Comparison of ENCODE assay signal across 8 cellular contexts in genomic region chr18:79523738-79524180, GRCh38.
DNase-seq lines count a peak whose midpoint lies in the region; ATAC-seq, FAIRE-seq and TF ChIP-seq lines count a peak whose summit lies in the region.

No MANE protein-coding gene starts in this region.

- CTCF ChIA-PET in SK-N-SH (lab: Yijun Ruan, JAX) = interaction anchor here (0.6 to 1.5 kb wide), 2 partner anchors 76 to 143 kb away, joined by 3 to 6 read pairs; no protein-coding TSS in a partner anchor

- no peaks in the 10 kb centered on the region for H3K9me3 Mint-ChIP-seq in activated naive CD8-positive, alpha-beta T cell treated with anti-CD3 and anti-CD28 coated beads for 36 hours

- H3K9ac ChIP-seq in SK-N-SH = no peak overlapping the region

- no peaks in the 10 kb centered on the region for H3K79me2 ChIP-seq in SK-N-SH (ENCODE audit: insufficient read depth)

- no peaks in the 10 kb centered on the region for H3K36me3 ChIP-seq in SK-N-SH (replicated peaks in 1 of 2; ENCODE audit: control insufficient read depth in 1 of 2, insufficient read depth in 2 of 2, low read length in 1 of 2)

- POLR2A ChIA-PET in SK-N-SH (lab: Yijun Ruan, JAX) = no interaction called here

- H3K27me3 ChIP-seq in SK-N-SH (ENCODE audit: insufficient read depth) = peaks cover 72% of the 10 kb centered on the region

- no peak for FAIRE-seq in D721Med (lab: Jason Lieb, UNC)

- H3K9me3 ChIP-seq in SK-N-SH = no peaks in the 10 kb centered on the region

- ATAC-seq in GM18511 (IDR thresholded peaks at IDR 0.05; ENCODE audit: unreplicated experiment) = peak; percentile 72
- ATAC-seq in HG02852 (IDR thresholded peaks at IDR 0.05; ENCODE audit: unreplicated experiment) = peak; percentile 71

- DNase-seq in SKM-1 treated with dmso at 0.1 percent for 144 hours (lab: John Stamatoyannopoulos, UW; ENCODE audit: unreplicated experiment) (peak; percentile 43), NCI-H1092 treated with DMSO at 0.1 percent for 48 hours (lab: John Stamatoyannopoulos, UW) (no peak), SK-N-SH (no peak), D721Med (ENCODE audit: insufficient read length, low spot score) (no peak)
- peak; percentile 86 for DNase-seq in activated naive CD8-positive, alpha-beta T cell treated with anti-CD3 and anti-CD28 coated beads for 36 hours
- peak; percentile 53 to 89 for DNase-seq in stimulated activated CD4-positive, alpha-beta T cell treated with anti-CD3 and anti-CD28 coated beads, Interleukin-4, amount 100 ng/mL, for 4 hours

- peaks cover 7% of the 10 kb centered on the region; the same call in 1 of the 2 replicates for H4K20me1 ChIP-seq in SK-N-SH (ENCODE audit: insufficient read depth)

- no peak overlapping the region for H3K4me2 ChIP-seq in SK-N-SH

- no peaks in the 10 kb centered on the region for H3K4me1 ChIP-seq in SK-N-SH (ENCODE audit: control insufficient read depth in 1 of 2, insufficient read depth in 2 of 2, low read depth in 1 of 2, low read length in 1 of 2)

- H3K9me2 ChIP-seq in SK-N-SH = no peaks in the 10 kb centered on the region

- no peak overlapping the region for H2AFZ ChIP-seq in SK-N-SH (ENCODE audit: low read depth)

- H3K4me3 Mint-ChIP-seq in activated naive CD8-positive, alpha-beta T cell treated with anti-CD3 and anti-CD28 coated beads for 36 hours = peak overlapping the region; percentile 73

- peaks cover 58% of the 10 kb centered on the region for H3K4me1 Mint-ChIP-seq in activated naive CD8-positive, alpha-beta T cell treated with anti-CD3 and anti-CD28 coated beads for 36 hours

- H3K27ac Mint-ChIP-seq in activated naive CD8-positive, alpha-beta T cell treated with anti-CD3 and anti-CD28 coated beads for 36 hours = peak overlapping the region; percentile 97

- peaks cover 29% of the 10 kb centered on the region for H3K36me3 Mint-ChIP-seq in activated naive CD8-positive, alpha-beta T cell treated with anti-CD3 and anti-CD28 coated beads for 36 hours

- H3K4me3 ChIP-seq in SK-N-SH (ENCODE audit: low read depth in 2 of 2, low read length in 1 of 2) = no peak overlapping the region

- no peak for TF ChIP-seq RAD21 in SK-N-SH (IDR thresholded peaks at IDR 0.05; ENCODE audit: low read length)

- no peak overlapping the region for H3K27ac ChIP-seq in SK-N-SH (ENCODE audit: low read depth in 2 of 2, low read length in 1 of 2)

- no peak for TF ChIP-seq EP300 in SK-N-SH (IDR thresholded peaks at IDR 0.05; ENCODE audit: borderline replicate concordance in 1 of 2, low read depth in 1 of 2, low read length in 1 of 2)

- WGBS in SK-N-SH (ENCODE audit: low lambda C conversion rate) = 46% methylated on average over 10 of the region's 12 CpGs

- H3F3A ChIP-seq in SK-N-SH (replicated peaks; ENCODE audit: insufficient read depth) = no peaks in the 10 kb centered on the region

- no peak for TF ChIP-seq CTCF in SK-N-SH (IDR thresholded peaks at IDR 0.05)
- no peak for TF ChIP-seq CTCF in D721Med (IDR thresholded peaks at IDR 0.05; ENCODE audit: insufficient read depth, missing control alignments)

- no peaks in the 10 kb centered on the region for H3K27me3 Mint-ChIP-seq in activated naive CD8-positive, alpha-beta T cell treated with anti-CD3 and anti-CD28 coated beads for 36 hours

TF ChIP-seq in SK-N-SH, 30 proteins besides CTCF, POLR2A, EP300 and RAD21:
- no peak for TF ChIP-seq ZBTB33 (IDR thresholded peaks at IDR 0.05; ENCODE audit: borderline replicate concordance, low read depth)
- no peak for TF ChIP-seq MAX (IDR thresholded peaks at IDR 0.05; ENCODE audit: low read depth)
- TF ChIP-seq YY1 (IDR thresholded peaks at IDR 0.05; ENCODE audit: low read depth) = no peak
- TF ChIP-seq GABPA (IDR thresholded peaks at IDR 0.05; ENCODE audit: low read depth) = no peak
- TF ChIP-seq FOXJ3 (CRISPR knock-in tag; IDR thresholded peaks at IDR 0.05) = no peak
- no peak for TF ChIP-seq JUND (IDR thresholded peaks at IDR 0.05)
TF ChIP-seq in SK-N-SH: peak in this region for 0.

Comparison
In these comparisons a context has a peak if more than half of its experiments do, and no peak if none do; other contexts are left out.
1. DNase-seq: peak in SKM-1 treated with dmso at 0.1 percent for 144 hours (single experiment), activated naive CD8-positive, alpha-beta T cell treated with anti-CD3 and anti-CD28 coated beads for 36 hours (single experiment) and stimulated activated CD4-positive, alpha-beta T cell treated with anti-CD3 and anti-CD28 coated beads, Interleukin-4, amount 100 ng/mL, for 4 hours (2 of 2); none in NCI-H1092 treated with DMSO at 0.1 percent for 48 hours (single experiment), SK-N-SH (single experiment) and D721Med (single experiment).